In genomic region chr7:76234931-76235441, GRCh38 we compare ENCODE assay signal across 8 cellular contexts. TPM values are rescaled to one million over a fixed set of nuclear protein-coding genes. Genes with fewer than 3 reads are reported as not detected.
DNase-seq lines count a peak whose midpoint lies in the region; ATAC-seq and TF ChIP-seq lines count a peak whose summit lies in the region.

No MANE protein-coding gene starts in this region.

- ATAC-seq in gastrocnemius medialis (no peak), HG02870 (IDR thresholded peaks at IDR 0.05; ENCODE audit: unreplicated experiment) (no peak)

- peak overlapping the region; percentile 61 for H3K4me3 Mint-ChIP-seq in T-helper 2 cell treated with Interferon-gamma antibody and Interleukin-4, amounts not matched to agents 5 μg/mL and 100 μg/mL, for 36 hours

- peak overlapping the region in 3 of 4 donors; percentile 10 to 35 (median 31) for H3K4me3 ChIP-seq in gastrocnemius medialis

- no peaks in the 10 kb centered on the region for H3K9me3 ChIP-seq in gastrocnemius medialis

- intact Hi-C loops in gastrocnemius medialis (cut with DNase I; ENCODE audit: low total_unique reads): no loop called here

- TF ChIP-seq CTCF in gastrocnemius medialis (IDR thresholded peaks at IDR 0.05 in 4 of 5, conservative IDR thresholded peaks at IDR 0.05 in 1 of 5): no peak

- H3K36me3 ChIP-seq in gastrocnemius medialis: no peaks in the 10 kb centered on the region

- no peaks in the 10 kb centered on the region for H3K9me3 Mint-ChIP-seq in T-helper 2 cell treated with Interferon-gamma antibody and Interleukin-4, amounts not matched to agents 5 μg/mL and 100 μg/mL, for 36 hours

- H3K4me1 ChIP-seq in gastrocnemius medialis: peaks cover 0 to 5% of the 10 kb centered on the region in 2 donors

- DNase-seq in Daoy (ENCODE audit: low read depth) (peak; percentile 86), HT-29 (ENCODE audit: low spot score) (peak; percentile 40), anterior cingulate cortex (lab: John Stamatoyannopoulos, UW) (peak in 53 of 58 donors; percentile 9 to 85 (median 57)), hepatic stellate cell (ENCODE audit: low spot score) (peak; percentile 87), gastrocnemius medialis (peak; percentile 18 to 26), KG1 (lab: John Stamatoyannopoulos, UW) (no peak)
- peak; percentile 77 for DNase-seq in T-helper 2 cell treated with Interferon-gamma antibody and Interleukin-4, amounts not matched to agents 5 μg/mL and 100 μg/mL, for 36 hours (ENCODE audit: low spot score)

- peaks cover 27% of the 10 kb centered on the region for H3K27me3 Mint-ChIP-seq in T-helper 2 cell treated with Interferon-gamma antibody and Interleukin-4, amounts not matched to agents 5 μg/mL and 100 μg/mL, for 36 hours (ENCODE audit: low read depth)

- peaks cover 35 to 50% (median 46%) of the 10 kb centered on the region in 3 donors for H3K27me3 ChIP-seq in gastrocnemius medialis

- H3K27ac ChIP-seq in gastrocnemius medialis: no peak overlapping the region

- H3K4me1 Mint-ChIP-seq in T-helper 2 cell treated with Interferon-gamma antibody and Interleukin-4, amounts not matched to agents 5 μg/mL and 100 μg/mL, for 36 hours (ENCODE audit: low read depth): peaks cover 4% of the 10 kb centered on the region

- no peak for TF ChIP-seq POLR2A in gastrocnemius medialis (IDR thresholded peaks at IDR 0.05)

- no peak overlapping the region for H3K27ac Mint-ChIP-seq in T-helper 2 cell treated with Interferon-gamma antibody and Interleukin-4, amounts not matched to agents 5 μg/mL and 100 μg/mL, for 36 hours

- in situ Hi-C loops in gastrocnemius medialis (cut with MboI; ENCODE audit: low sequenced_read_pairs in 4 of 4): no loop called here

- H3K36me3 Mint-ChIP-seq in T-helper 2 cell treated with Interferon-gamma antibody and Interleukin-4, amounts not matched to agents 5 μg/mL and 100 μg/mL, for 36 hours (ENCODE audit: low read depth): no peaks in the 10 kb centered on the region

RNA-seq across cellular contexts. Expression of gene SRRM3, which starts 33.3 kb away (rescaled TPM):
- total RNA-seq in Daoy (2014; rRNA removed; shearing (Covaris generic)): 0.29 and 1.8 TPM in 2 replicates
- total RNA-seq in HT-29 (2014; rRNA removed; shearing (Covaris generic)): 0.05 TPM in 1 of 2 replicates, not detected in the other
- total RNA-seq in gastrocnemius medialis: 1 to 10 TPM in 2 of 4 donors, under 1 TPM in 2; 0.53 to 1.2 (median 0.84) TPM
